11 cellular contexts compared by ENCODE assay signal in genomic region chr12:131872154-131873046, GRCh38. TPM values are rescaled to one million over a fixed set of nuclear protein-coding genes. Genes with fewer than 3 reads are reported as not detected.
A peak's percentile ranks its signal among the peaks of the same experiment; 100 is the strongest.
DNase-seq lines count a peak whose midpoint lies in the region; FAIRE-seq and TF ChIP-seq lines count a peak whose summit lies in the region.
"Had no signal": no experiment of that assay in that cellular context is flagged by ENCODE, and none has a peak within 500 bp of the region (broad histone marks: within the 10 kb centered on the region; RNA-seq: fewer than 3 reads in every experiment).

No MANE protein-coding gene starts in this region.

- no peaks in the 10 kb centered on the region for H3K36me3 ChIP-seq in kidney (ENCODE audit: control insufficient read depth in 1 of 2, insufficient read depth in 2 of 2, low read length in 2 of 2)

- H3K4me1 ChIP-seq in kidney (ENCODE audit: control insufficient read depth in 1 of 2, insufficient read depth in 1 of 2, low read depth in 1 of 2, low read length in 2 of 2) = no peaks in the 10 kb centered on the region

- H3K27ac ChIP-seq in C4-2B (peak overlapping the region; percentile 52), kidney (ENCODE audit: low read depth in 2 of 2, low read length in 2 of 2) (no peak overlapping the region)

- intact Hi-C loops in kidney (cut with DNase I) = no loop called here

- TF ChIP-seq CTCF in C4-2B (conservative IDR thresholded peaks at IDR 0.05) (no peak), kidney (IDR thresholded peaks at IDR 0.05; ENCODE audit: borderline replicate concordance, extremely low read depth, insufficient read depth) (no peak)

- no peak overlapping the region for H3K4me3 ChIP-seq in kidney (ENCODE audit: low read length in 2 of 2)

- H3K9me3 ChIP-seq in kidney (ENCODE audit: control insufficient read depth in 1 of 2, low read length in 2 of 2) = no peaks in the 10 kb centered on the region

- H3K9ac ChIP-seq in kidney (ENCODE audit: low read length in 2 of 2) = no peak overlapping the region

- no peak for FAIRE-seq in kidney (lab: Jason Lieb, UNC)

- peak; percentile 69 for DNase-seq in HS-5 (ENCODE audit: low read depth)
- peak; percentile 17 for DNase-seq in amniotic stem cell (lab: John Stamatoyannopoulos, UW)
- DNase-seq in kidney = peak; percentile 73
- no peak for DNase-seq in stimulated activated CD8-positive, alpha-beta memory T cell treated with anti-CD3 and anti-CD28 coated beads, Interleukin-4, amount 100 ng/mL, for 48 hours
- no peak for DNase-seq in COR-L47 (lab: John Stamatoyannopoulos, UW)
- DNase-seq in NCI-H2081 treated with DMSO at 0.1 percent for 48 hours (lab: John Stamatoyannopoulos, UW) = no peak
- DNase-seq in HUDEP-2 (lab: John Stamatoyannopoulos, UW; ENCODE audit: unreplicated experiment in 76 of 76) = no peak
- DNase-seq: activated CD4-positive, CD25-positive, alpha-beta regulatory T cell treated with anti-CD3 and anti-CD28 coated beads, Interleukin-2, amount 50 U/mL, for 72 hours; NCI-H2171; occipital lobe had no signal

RNA-seq across cellular contexts. Expression of gene ULK1, which starts 22.0 kb away (rescaled TPM):
- 33.4 TPM for total RNA-seq in kidney
- polyA plus RNA-seq in kidney (ENCODE audit: insufficient read depth, low read depth, low replicate concordance) = 11.4 TPM

RNA-seq across cellular contexts. Expression of gene MMP17, which starts 44.2 kb away (rescaled TPM):
- total RNA-seq in kidney = 3.2 TPM
- polyA plus RNA-seq in kidney (ENCODE audit: insufficient read depth, low read depth, low replicate concordance) = 0.82 TPM

RNA-seq across cellular contexts. Expression of gene PUS1, which starts 56.7 kb away (rescaled TPM):
- total RNA-seq in kidney = 28.8 TPM
- 16.1 TPM for polyA plus RNA-seq in kidney (ENCODE audit: insufficient read depth, low read depth, low replicate concordance)

Comparison
In these comparisons a context has a peak if more than half of its experiments do, and no peak if none do; other contexts are left out.
1. DNase-seq: peak in HS-5 (single experiment), amniotic stem cell (single experiment) and kidney (single experiment); none in stimulated activated CD8-positive, alpha-beta memory T cell treated with anti-CD3 and anti-CD28 coated beads, Interleukin-4, amount 100 ng/mL, for 48 hours (single experiment), COR-L47 (single experiment), NCI-H2081 treated with DMSO at 0.1 percent for 48 hours (single experiment) and HUDEP-2 (0 of 76).